In genomic region chr4:186201535-186202230, GRCh38 we compare ENCODE assay signal across 8 cellular contexts. TPM values are rescaled to one million over a fixed set of nuclear protein-coding genes. Genes with fewer than 3 reads are reported as not detected.
DNase-seq lines count a peak whose midpoint lies in the region; ATAC-seq and TF ChIP-seq lines count a peak whose summit lies in the region.

No MANE protein-coding gene starts in this region.

- BruUV-seq in PC-9 (replicated peaks; lab: Mats Ljungman, UMichigan), result no TSS peak

- no peak overlapping the region for H2AFZ ChIP-seq in PC-9

- CTCF ChIA-PET in PC-9 (lab: Charles Lee), result no interaction called here

- H3K9me2 ChIP-seq in PC-9 (ENCODE audit: insufficient read depth), result no peaks in the 10 kb centered on the region

- POLR2A ChIA-PET in PC-9 (lab: Charles Lee; ENCODE audit: unreplicated experiment), result no interaction called here

- H3K4me2 ChIP-seq in PC-9, result no peak overlapping the region

- H3F3A ChIP-seq in PC-9 (ENCODE audit: insufficient read depth, low read depth), result peaks cover 5% of the 10 kb centered on the region; the same call in 1 of the 2 replicates

- H3K27ac ChIP-seq in sigmoid colon, result peak overlapping the region in 1 of 4 donors; percentile 62
- H3K27ac ChIP-seq in PC-9, result no peak overlapping the region

- H3K4me3 ChIP-seq in fibroblast of pulmonary artery (replicated peaks; ENCODE audit: low read depth, low read length) (no peak overlapping the region), sigmoid colon (no peak overlapping the region), PC-9 (no peak overlapping the region)

- no peak for TF ChIP-seq EP300 in sigmoid colon (IDR thresholded peaks at IDR 0.05)

- no peak for TF ChIP-seq POLR2A in sigmoid colon (IDR thresholded peaks at IDR 0.05)

- intact Hi-C loops in sigmoid colon (cut with DNase I), result no loop called here
- intact Hi-C loops in PC-9 (cut with micrococcal nuclease; ENCODE audit: unreplicated experiment), result no loop called here

- H3K4me1 ChIP-seq in sigmoid colon, result peaks cover 0 to 16% (median 7%) of the 10 kb centered on the region in 4 donors
- no peaks in the 10 kb centered on the region for H3K4me1 ChIP-seq in PC-9 (replicated peaks; ENCODE audit: insufficient read depth)

- H3K36me3 ChIP-seq in sigmoid colon, result peaks cover 0 to 17% (median 4%) of the 10 kb centered on the region in 4 donors
- no peaks in the 10 kb centered on the region for H3K36me3 ChIP-seq in PC-9 (ENCODE audit: low read depth)

- H4K20me1 ChIP-seq in PC-9 (ENCODE audit: insufficient read depth), result no peaks in the 10 kb centered on the region

- H3K27me3 ChIP-seq in sigmoid colon, result no peaks in the 10 kb centered on the region
- H3K27me3 ChIP-seq in PC-9 (ENCODE audit: insufficient read depth, low read depth), result no peaks in the 10 kb centered on the region

- WGBS in sigmoid colon, 2 donors, result 27 to 44% methylated on average over 9 of the region's 9 CpGs

- DNase-seq in NCI-H82 (lab: John Stamatoyannopoulos, UW) (peak; percentile 56), NCI-H82 treated with DMSO at 0.1 percent for 48 hours (lab: John Stamatoyannopoulos, UW; ENCODE audit: unreplicated experiment) (no peak), NCI-H526 (lab: John Stamatoyannopoulos, UW) (peak; percentile 31 to 81), activated T-cell treated with anti-CD3 and anti-CD28 coated beads for 48 hours (ENCODE audit: low read depth) (peak; percentile 58), fibroblast of pulmonary artery (ENCODE audit: low read depth) (peak; percentile 57), sigmoid colon (no peak), PC-9 (no peak)

- H3K79me2 ChIP-seq in PC-9 (ENCODE audit: low read depth), result no peaks in the 10 kb centered on the region

- peak; percentile 70 for TF ChIP-seq CTCF in fibroblast of pulmonary artery (IDR thresholded peaks at IDR 0.05; ENCODE audit: low read length, missing control alignments)
- TF ChIP-seq CTCF in sigmoid colon (IDR thresholded peaks at IDR 0.05), result peak; percentile 40 to 78 (median 59)
- no peak; the same call in 1 of the 2 replicates for TF ChIP-seq CTCF in PC-9 (conservative IDR thresholded peaks at IDR 0.05)

- peak; percentile 79 for ATAC-seq in HG02970 (IDR thresholded peaks at IDR 0.05; ENCODE audit: low FRiP score, unreplicated experiment)

- H3K9me3 ChIP-seq in sigmoid colon (no peaks in the 10 kb centered on the region), PC-9 (ENCODE audit: insufficient read depth, low read depth) (no peaks in the 10 kb centered on the region)

RNA-seq across cellular contexts. Expression of gene CYP4V2, which starts 10.3 kb away (rescaled TPM):
- total RNA-seq in sigmoid colon (10 to 100 TPM; 30.0 to 75.3 (median 34.7) TPM), PC-9 (2021) (12.5 and 13.0 TPM in 2 replicates)
- 10 to 100 TPM in 1 of 3 donors, 1 to 10 TPM in 2; 7.2 to 20.9 (median 8.4) TPM for polyA plus RNA-seq in sigmoid colon

RNA-seq across cellular contexts. Expression of gene KLKB1, which starts 25.6 kb away (rescaled TPM):
- total RNA-seq in sigmoid colon (1 to 10 TPM in 2 of 4 donors, under 1 TPM in 2; 0.36 to 3.9 (median 1.4) TPM), PC-9 (2021) (not detected in 2 replicates)
- polyA plus RNA-seq in sigmoid colon, result 1 to 10 TPM in 1 of 3 donors, under 1 TPM in 2; 0.46 to 1.3 (median 0.60) TPM

Comparison
In these comparisons a context has a peak if more than half of its experiments do, and no peak if none do; other contexts are left out.
1. DNase-seq: peak in NCI-H82 (single experiment), NCI-H526 (2 of 2), activated T-cell treated with anti-CD3 and anti-CD28 coated beads for 48 hours (single experiment) and fibroblast of pulmonary artery (single experiment); none in NCI-H82 treated with DMSO at 0.1 percent for 48 hours (single experiment), sigmoid colon (single experiment) and PC-9 (0 of 2).